In genomic region chr11:107608809-107609208, GRCh38 we compare ENCODE assay signal across 22 cellular contexts. TPM values are rescaled to one million over a fixed set of nuclear protein-coding genes. Genes with fewer than 3 reads are reported as not detected.
"Had no signal": no experiment of that assay in that cellular context is flagged by ENCODE, and none has a peak within 500 bp of the region (broad histone marks: within the 10 kb centered on the region; RNA-seq: fewer than 3 reads in every experiment).

No MANE protein-coding gene starts in this region.

- H3K36me3 ChIP-seq: SJCRH30 had no signal

- ATAC-seq: Panc1, PC-3, Right ventricle myocardium inferior, SK-N-SH treated with all-trans-retinoic acid at 6 μM for 48 hours had no signal

- H3K4me3 ChIP-seq: SJCRH30 had no signal

- H3K27me3 ChIP-seq: SJCRH30 had no signal

- H3K4me1 ChIP-seq: SJCRH30 had no signal

- H3K9me3 ChIP-seq: SJCRH30 had no signal

- DNase-seq: KBM-7; MV-4-11; NCI-H1048; NCI-H1105; NCI-H1417; NCI-H146; NCI-H1694 treated with DMSO at 0.1 percent for 48 hours; NCI-H2107; NCI-H2227 treated with DMSO at 0.1 percent for 48 hours; NCI-H524; NCI-H526 treated with DMSO at 0.1 percent for 48 hours; NCI-H774; NK-92 treated with Interleukin-12 subunit alpha and Interleukin-12 subunit beta, amount 100 ng/mL, for 24 hours; PC-3; SHP77 treated with DMSO at 0.1 percent for 48 hours; SJCRH30 had no signal

- H3K27ac ChIP-seq: SJCRH30 had no signal

RNA-seq across cellular contexts. Expression of gene ELMOD1, which starts 17.9 kb away (rescaled TPM):
- total RNA-seq: MCF 10A, NCI-H460, OCI-LY7, PC-3 had no signal
